Comparison of ENCODE assay signal across 1 cellular context in the genomic region with DNA sequence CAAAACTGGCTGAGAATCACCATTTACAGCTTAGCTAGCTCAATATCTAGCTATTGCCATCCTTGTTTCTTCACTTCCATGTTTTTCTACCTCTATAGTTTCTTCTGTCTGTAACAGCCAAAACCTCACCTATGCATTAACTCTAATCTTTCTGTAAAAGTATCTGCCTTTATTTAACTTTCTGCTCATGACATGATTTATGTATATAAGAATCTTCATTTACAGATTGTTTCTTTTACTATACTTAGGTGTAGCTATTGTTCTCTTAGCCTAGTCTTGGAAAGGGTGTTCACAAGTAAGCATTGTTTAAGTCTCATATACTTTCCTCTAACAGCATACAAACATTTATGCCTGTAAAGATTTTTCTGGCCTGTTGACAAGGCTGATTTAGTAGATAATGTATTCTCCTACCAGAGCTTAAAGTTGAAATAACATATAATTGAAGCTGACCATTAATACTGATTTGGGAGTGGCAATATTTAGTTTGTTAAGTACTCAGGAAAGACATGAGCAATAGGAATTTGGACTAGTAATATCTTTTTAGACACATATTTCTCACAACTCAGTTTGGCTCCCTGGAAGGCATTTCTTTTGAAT.
TF ChIP-seq lines count a peak whose summit lies in the region.

No MANE protein-coding gene starts in this region.

TF ChIP-seq in endothelial cell of umbilical vein, 7 proteins besides CTCF, POLR2A, EP300 and RAD21 (continued from another document):
- TF ChIP-seq MYC (IDR thresholded peaks at IDR 0.05; ENCODE audit: low read depth, low read length) (no peak), GATA2 (IDR thresholded peaks at IDR 0.05; ENCODE audit: insufficient read depth, insufficient read length, low read depth, low read length) (no peak), FOS (IDR thresholded peaks at IDR 0.05; ENCODE audit: borderline replicate concordance, insufficient read depth, low read length) (no peak), POLR2AphosphoS5 (IDR thresholded peaks at IDR 0.05; ENCODE audit: insufficient read depth, low read depth, low read length) (no peak)
TF ChIP-seq in endothelial cell of umbilical vein: peak in this region for 0.
